In the genomic region with DNA sequence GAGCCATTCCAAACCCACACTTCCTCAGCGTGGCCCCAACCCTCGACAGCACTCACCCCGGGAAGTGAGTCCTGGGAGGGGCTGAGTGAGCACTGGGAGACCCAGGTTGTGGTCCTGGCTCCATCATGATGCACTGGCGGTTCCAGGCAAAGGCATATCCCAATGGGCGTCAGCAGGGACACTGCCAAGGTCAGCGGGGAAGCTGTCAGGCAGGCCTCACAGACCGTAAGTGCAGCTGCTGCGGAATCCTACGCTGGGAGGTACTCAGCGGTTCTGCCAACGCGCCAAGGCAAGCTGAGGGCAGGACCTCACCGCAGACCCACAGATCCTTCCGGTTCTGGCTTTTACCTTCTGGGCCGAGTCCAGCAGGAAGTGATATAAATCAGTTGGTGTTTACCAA, we compare ENCODE assay signal across 18 cellular contexts. TPM values are rescaled to one million over a fixed set of nuclear protein-coding genes. Genes with fewer than 3 reads are reported as not detected.
DNase-seq lines count a peak whose midpoint lies in the region; ATAC-seq and TF ChIP-seq lines count a peak whose summit lies in the region.
"Had no signal": no experiment of that assay in that cellular context is flagged by ENCODE, and none has a peak within 500 bp of the region (broad histone marks: within the 10 kb centered on the region; RNA-seq: fewer than 3 reads in every experiment).

No MANE protein-coding gene starts in this region.

- ATAC-seq in mucosa of descending colon, result peak; percentile 8
- ATAC-seq in upper lobe of left lung (ENCODE audit: low FRiP score in 2 of 2), result no peak

- intact Hi-C loops in mucosa of descending colon (cut with DNase I, micrococcal nuclease), result no loop called here

- H3K36me3 Mint-ChIP-seq in type B pancreatic cell, result peaks cover 5% of the 10 kb centered on the region

- no peak overlapping the region for H3K27ac Mint-ChIP-seq in type B pancreatic cell
- H3K27ac Mint-ChIP-seq: activated naive CD8-positive, alpha-beta T cell; CD4-positive, CD25-positive, alpha-beta regulatory T cell; T-helper 1 cell treated with Interleukin-12 subunit alpha and Interleukin-12 subunit beta and Interleukin-4 antibody, amounts not matched to agents 30 μg/mL and 1 μg/mL, for 36 hours had no signal

- TF ChIP-seq POLR2A in upper lobe of left lung (IDR thresholded peaks at IDR 0.05), result no peak

- no peaks in the 10 kb centered on the region for H3K9me3 Mint-ChIP-seq in type B pancreatic cell
- H3K9me3 Mint-ChIP-seq: T-helper 1 cell treated with Interleukin-12 subunit alpha and Interleukin-12 subunit beta and Interleukin-4 antibody, amounts not matched to agents 30 μg/mL and 1 μg/mL, for 36 hours had no signal

- WGBS in upper lobe of left lung, 2 donors, result 77 to 86% methylated on average over 14 to 15 of the region's 15 CpGs

- H3K27me3 Mint-ChIP-seq in type B pancreatic cell, result peaks cover 11% of the 10 kb centered on the region
- H3K27me3 Mint-ChIP-seq: activated naive CD8-positive, alpha-beta T cell had no signal

- H3K36me3 ChIP-seq in mucosa of descending colon (ENCODE audit: low read depth) (peaks cover 10% of the 10 kb centered on the region), upper lobe of left lung (peaks cover 40 to 55% (median 50%) of the 10 kb centered on the region in 4 donors)

- peaks cover 19% of the 10 kb centered on the region for H3K4me1 ChIP-seq in mucosa of descending colon (ENCODE audit: low read depth)
- H3K4me1 ChIP-seq in upper lobe of left lung, result peaks cover 9 to 21% (median 19%) of the 10 kb centered on the region in 4 donors

- no peak for TF ChIP-seq EP300 in upper lobe of left lung (IDR thresholded peaks at IDR 0.05)

- TF ChIP-seq CTCF in mucosa of descending colon (IDR thresholded peaks at IDR 0.05), result no peak
- TF ChIP-seq CTCF in type B pancreatic cell (conservative IDR thresholded peaks at IDR 0.05), result no peak
- no peak for TF ChIP-seq CTCF in upper lobe of left lung (IDR thresholded peaks at IDR 0.05)

- DNase-seq in DMS53 (lab: John Stamatoyannopoulos, UW), result peak; percentile 11
- DNase-seq in DMS53 treated with DMSO at 0.1 percent for 48 hours (lab: John Stamatoyannopoulos, UW; ENCODE audit: unreplicated experiment), result no peak
- DNase-seq in mucosa of descending colon, result peak; percentile 31 to 53 (median 49)
- DNase-seq in type B pancreatic cell (ENCODE audit: extremely low spot score, unreplicated experiment), result no peak
- no peak for DNase-seq in SHP77 (lab: John Stamatoyannopoulos, UW)
- no peak for DNase-seq in upper lobe of left lung
- DNase-seq: 8988T; activated CD4-positive, CD25-positive, alpha-beta regulatory T cell treated with anti-CD3 and anti-CD28 coated beads, Interleukin-2, amount 50 U/mL, for 72 hours; activated T-cell treated with anti-CD3 and anti-CD28 coated beads for 4 hours; islet precursor cell; NCI-H2029; NCI-H774; RPMI8226; stimulated activated CD4-positive, alpha-beta T cell treated with anti-CD3 and anti-CD28 coated beads, Interleukin-4, amount 100 ng/mL, for 1 hour had no signal

- no peaks in the 10 kb centered on the region for H3K27me3 ChIP-seq in upper lobe of left lung

- no peaks in the 10 kb centered on the region for H3K9me3 ChIP-seq in mucosa of descending colon
- H3K9me3 ChIP-seq in upper lobe of left lung, result no peaks in the 10 kb centered on the region

- H3K4me1 Mint-ChIP-seq in type B pancreatic cell (ENCODE audit: unreplicated experiment), result peaks cover 12% of the 10 kb centered on the region

- H3K27ac ChIP-seq in upper lobe of left lung, result peak overlapping the region in 2 of 4 donors; percentile 58 to 64

- no peak overlapping the region for H3K4me3 ChIP-seq in mucosa of descending colon
- H3K4me3 ChIP-seq in upper lobe of left lung, result no peak overlapping the region

- peak overlapping the region; percentile 22 for H3K4me3 Mint-ChIP-seq in type B pancreatic cell
- H3K4me3 Mint-ChIP-seq: activated naive CD8-positive, alpha-beta T cell; CD4-positive, CD25-positive, alpha-beta regulatory T cell; T-helper 1 cell treated with Interleukin-12 subunit alpha and Interleukin-12 subunit beta and Interleukin-4 antibody, amounts not matched to agents 30 μg/mL and 1 μg/mL, for 36 hours had no signal

RNA-seq across cellular contexts. Expression of gene GAL3ST1, which starts 1.4 kb away (rescaled TPM):
- 10 to 100 TPM in 2 of 3 donors, 1 to 10 TPM in 1; 7.9 to 15.9 (median 10.1) TPM for total RNA-seq in mucosa of descending colon
- 5.0 and 5.9 TPM in 2 replicates for total RNA-seq in type B pancreatic cell (ENCODE audit: low replicate concordance)
- total RNA-seq in upper lobe of left lung, result 1 to 10 TPM; 1.7 to 8.4 (median 3.5) TPM
- total RNA-seq: MCF 10A had no signal

RNA-seq across cellular contexts. Expression of gene PES1, which starts 15.9 kb away (rescaled TPM):
- total RNA-seq in mucosa of descending colon, result 10 to 100 TPM; 46.2 to 54.3 (median 48.5) TPM
- total RNA-seq in type B pancreatic cell (ENCODE audit: low replicate concordance), result 71.3 and 77.0 TPM in 2 replicates
- 10 to 100 TPM; 27.2 to 66.9 (median 56.9) TPM for total RNA-seq in upper lobe of left lung

RNA-seq across cellular contexts. Expression of gene SEC14L6, which starts 29.3 kb away (rescaled TPM):
- total RNA-seq in mucosa of descending colon (under 1 TPM in 2 of 3 donors, not detected in 1; 0.26 to 0.47 TPM), type B pancreatic cell (ENCODE audit: low replicate concordance) (0.98 and 1.5 TPM in 2 replicates), upper lobe of left lung (10 to 100 TPM; 11.4 to 41.3 (median 20.9) TPM)
- total RNA-seq: CD4-positive, CD25-positive, alpha-beta regulatory T cell; MCF 10A had no signal

RNA-seq across cellular contexts. Expression of gene TCN2, which starts 31.1 kb away (rescaled TPM):
- total RNA-seq in mucosa of descending colon, result 10 to 100 TPM; 23.3 to 43.7 (median 40.2) TPM
- 9.0 and 14.5 TPM in 2 replicates for total RNA-seq in type B pancreatic cell (ENCODE audit: low replicate concordance)
- total RNA-seq in upper lobe of left lung, result 10 to 100 TPM; 40.2 to 87.1 (median 60.7) TPM

RNA-seq across cellular contexts. Expression of gene SLC35E4, which starts 59.7 kb away (rescaled TPM):
- total RNA-seq in mucosa of descending colon, result 1 to 10 TPM; 5.0 to 8.5 (median 7.6) TPM
- total RNA-seq in type B pancreatic cell (ENCODE audit: low replicate concordance), result 2.4 and 3.4 TPM in 2 replicates
- total RNA-seq in upper lobe of left lung, result 10 to 100 TPM in 2 of 6 donors, 1 to 10 TPM in 4; 1.3 to 14.7 (median 5.8) TPM

Comparison
In these comparisons a context has a peak if more than half of its experiments do, and no peak if none do; other contexts are left out.
1. DNase-seq: peak in DMS53 (single experiment) and mucosa of descending colon (3 of 3); none in DMS53 treated with DMSO at 0.1 percent for 48 hours (single experiment), type B pancreatic cell (single experiment), SHP77 (0 of 2) and upper lobe of left lung (0 of 2).